Comparison of ENCODE assay signal across 22 cellular contexts in the genomic region with DNA sequence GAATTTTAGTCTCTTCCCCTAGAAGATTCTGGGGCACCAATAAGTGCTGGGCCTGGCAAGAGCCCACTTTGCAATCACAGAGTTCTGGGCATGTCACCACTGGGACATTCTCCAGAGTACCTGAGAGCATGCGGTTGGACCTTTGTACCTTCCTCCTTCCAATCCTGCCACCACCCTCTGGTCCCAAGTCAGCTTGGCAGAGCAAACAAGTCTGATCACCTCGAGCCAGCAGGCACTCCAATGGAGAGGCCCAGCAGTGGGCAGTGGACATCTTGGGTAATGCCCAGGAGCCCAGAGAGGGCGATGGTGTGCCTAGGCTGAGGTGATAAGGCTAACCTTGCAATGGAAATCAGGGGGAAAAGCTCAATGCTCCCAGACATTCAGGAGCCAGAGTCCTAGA. TPM values are rescaled to one million over a fixed set of nuclear protein-coding genes. Genes with fewer than 3 reads are reported as not detected.
DNase-seq lines count a peak whose midpoint lies in the region; ATAC-seq, FAIRE-seq and TF ChIP-seq lines count a peak whose summit lies in the region.
"Had no signal": no experiment of that assay in that cellular context is flagged by ENCODE, and none has a peak within 500 bp of the region (broad histone marks: within the 10 kb centered on the region; RNA-seq: fewer than 3 reads in every experiment).

No MANE protein-coding gene starts in this region.

- ATAC-seq in HepG2 (peak; percentile 61), GM21526 (IDR thresholded peaks at IDR 0.05; ENCODE audit: low FRiP score, unreplicated experiment) (no peak)
- ATAC-seq: activated CD8-positive, alpha-beta memory T cell treated with anti-CD3 and anti-CD28 coated beads, Interleukin-2, amount 10 ng/mL, durations not matched to agents 7 days and 5 days; effector memory CD8-positive, alpha-beta T cell had no signal

- TF ChIP-seq CTCF in RWPE1 (conservative IDR thresholded peaks at IDR 0.05; ENCODE audit: low read depth) (no peak), HepG2 (CRISPR knock-in tag; IDR thresholded peaks at IDR 0.05) (no peak)

- TF ChIP-seq POLR2A in HepG2 (IDR thresholded peaks at IDR 0.05; ENCODE audit: insufficient read depth in 1 of 2, low read depth in 2 of 2, low read length in 2 of 2) = no peak

- no peak overlapping the region for H3K4me3 ChIP-seq in BLaER1 treated with 17β-estradiol and CSF1 and Interleukin-3, amounts not matched to agents 10 nM and 100 nM
- no peak overlapping the region for H3K4me3 ChIP-seq in HepG2 (replicated peaks in 1 of 3; ENCODE audit: insufficient read depth in 1 of 3, low read depth in 2 of 3, low read length in 3 of 3)
- H3K4me3 ChIP-seq: esophagus squamous epithelium had no signal

- intact Hi-C loops in HepG2 (cut with micrococcal nuclease; ENCODE audit: unreplicated experiment) (no loop called here), posterior vena cava (cut with DNase I) (no loop called here)

- 34% methylated on average over 3 of the region's 3 CpGs for WGBS in HepG2 (ENCODE audit: low lambda C conversion rate)

- DNase-seq in RWPE1 (ENCODE audit: low spot score) = no peak
- DNase-seq in HepG2 (ENCODE audit: low spot score) = no peak
- DNase-seq in posterior vena cava (ENCODE audit: low spot score) = peak; percentile 50
- no peak for DNase-seq in pons (ENCODE audit: low spot score)
- DNase-seq in stimulated activated CD4-positive, alpha-beta T cell treated with anti-CD3 and anti-CD28 coated beads, Interleukin-4, amount 100 ng/mL, for 1 hour = no peak
- DNase-seq in KG1 (lab: John Stamatoyannopoulos, UW) = no peak
- DNase-seq: activated CD4-positive, alpha-beta T cell treated with anti-CD3 and anti-CD28 coated beads for 48 hours; activated CD8-positive, alpha-beta memory T cell treated with anti-CD3 and anti-CD28 coated beads, Interleukin-2, amount 10 ng/mL, durations not matched to agents 7 days and 5 days; effector memory CD8-positive, alpha-beta T cell; esophagus squamous epithelium; GOT3; kidney glomerular epithelial cell; NCI-H1105; NCI-H510A treated with DMSO at 0.1 percent for 48 hours; SK-N-SH; stimulated activated CD4-positive, alpha-beta T cell treated with anti-CD3 and anti-CD28 coated beads, Interleukin-12 subunit alpha, Interleukin-12 subunit beta, amount 100 ng/mL, for 4 hours; T-helper 2 cell had no signal

- no peak overlapping the region for H2AFZ ChIP-seq in HepG2 (ENCODE audit: low read length)

- peaks cover 50 to 79% (median 61%) of the 10 kb centered on the region in 10 experiments for H3K4me1 ChIP-seq in BLaER1 treated with 17β-estradiol and CSF1 and Interleukin-3, amounts not matched to agents 10 nM and 100 nM
- peaks cover 69% of the 10 kb centered on the region for H3K4me1 ChIP-seq in HepG2 (ENCODE audit: insufficient read depth, low read length)

- no peaks in the 10 kb centered on the region for H3K27me3 ChIP-seq in BLaER1 treated with 17β-estradiol and CSF1 and Interleukin-3, amounts not matched to agents 10 nM and 100 nM
- H3K27me3 ChIP-seq in HepG2 (ENCODE audit: control insufficient read depth in 1 of 2, insufficient read depth in 2 of 2, low read length in 2 of 2) = no peaks in the 10 kb centered on the region; a peak in 1 of 5 replicates
- H3K27me3 ChIP-seq: esophagus squamous epithelium, neutrophil had no signal

- TF ChIP-seq RAD21 in HepG2 (CRISPR knock-in tag; IDR thresholded peaks at IDR 0.05) = no peak

- no peak for FAIRE-seq in HepG2 (lab: Jason Lieb, UNC)
- FAIRE-seq: colon, D721Med had no signal

- no peaks in the 10 kb centered on the region for H3K9me3 ChIP-seq in BLaER1 treated with 17β-estradiol and CSF1 and Interleukin-3, amounts not matched to agents 10 nM and 100 nM (replicated peaks in 1 of 11)
- no peaks in the 10 kb centered on the region for H3K9me3 ChIP-seq in HepG2 (ENCODE audit: low read length)
- H3K9me3 ChIP-seq: esophagus squamous epithelium, neutrophil, SK-N-SH had no signal

- H3K27ac ChIP-seq in BLaER1 treated with 17β-estradiol and CSF1 and Interleukin-3, amounts not matched to agents 10 nM and 100 nM = peak overlapping the region in 7 of 11 experiments; percentile 5 to 30 (median 16); a peak in 8 of 22 replicates
- H3K27ac ChIP-seq in RWPE1 (peak overlapping the region; percentile 28), HepG2 (ENCODE audit: extremely low read length, insufficient read depth, low read length) (peak overlapping the region; percentile 14)
- H3K27ac ChIP-seq: neutrophil had no signal

- POLR2A ChIA-PET in RWPE1 (lab: Yijun Ruan, JAX; ENCODE audit: low non-redundant PET) (no interaction called here), HepG2 (lab: Yijun Ruan, JAX) (interaction anchor here (2.2 kb wide), 1 partner anchor 18 kb away, joined by 9 read pairs; no protein-coding TSS in a partner anchor)

- TF ChIP-seq EP300 in HepG2 (IDR thresholded peaks at IDR 0.05; ENCODE audit: low read depth in 2 of 2, low read length in 2 of 2) = no peak
- TF ChIP-seq EP300 in HepG2 (CRISPR knock-in tag; IDR thresholded peaks at IDR 0.05; ENCODE audit: borderline replicate concordance) = no peak

- H3K9ac ChIP-seq in BLaER1 treated with 17β-estradiol and CSF1 and Interleukin-3, amounts not matched to agents 10 nM and 100 nM = no peak overlapping the region
- H3K9ac ChIP-seq in HepG2 (ENCODE audit: insufficient read depth, low read depth, low read length) = no peak overlapping the region
- H3K9ac ChIP-seq: SK-N-SH had no signal

- in situ Hi-C loops in HepG2 (cut with HindIII; ENCODE audit: extremely low pct_ligation_motif_present, low pct_unique_long_range_greater_than_20kb) = no loop called here

- H4K20me1 ChIP-seq in BLaER1 treated with 17β-estradiol and CSF1 and Interleukin-3, amounts not matched to agents 10 nM and 100 nM = peaks cover 0 to 58% (median 19%) of the 10 kb centered on the region in 11 experiments; a peak in 14 of 22 replicates
- peaks cover 12% of the 10 kb centered on the region for H4K20me1 ChIP-seq in HepG2 (ENCODE audit: insufficient read depth, low read length)

- H3K79me2 ChIP-seq in HepG2 (ENCODE audit: insufficient read depth, low read length) = peaks cover 78% of the 10 kb centered on the region

- H3K4me2 ChIP-seq in BLaER1 treated with 17β-estradiol and CSF1 and Interleukin-3, amounts not matched to agents 10 nM and 100 nM = peak overlapping the region; percentile 20 to 80 (median 48); a peak in 19 of 22 replicates
- H3K4me2 ChIP-seq in HepG2 (ENCODE audit: low read depth, low read length) = 0 out of 2 replicates have a peak overlapping the region, but pooled peaks have one; percentile 41
- H3K4me2 ChIP-seq: SK-N-SH had no signal

- H3K36me3 ChIP-seq in BLaER1 treated with 17β-estradiol and CSF1 and Interleukin-3, amounts not matched to agents 10 nM and 100 nM = peaks cover 0 to 45% (median 18%) of the 10 kb centered on the region in 11 experiments; a peak in 12 of 22 replicates
- peaks cover 12 to 31% of the 10 kb centered on the region in 2 experiments for H3K36me3 ChIP-seq in HepG2 (replicated peaks in 1 of 2; ENCODE audit: control insufficient read depth in 1 of 2, insufficient read depth in 2 of 2, low read length in 2 of 2)
- H3K36me3 ChIP-seq: esophagus squamous epithelium, neutrophil had no signal

- CTCF ChIA-PET in RWPE1 (lab: Yijun Ruan, JAX) (no interaction called here), HepG2 (lab: Yijun Ruan, JAX; ENCODE audit: low intra/inter-chr PET ratio, low total read pairs) (interaction anchor here (1.5 kb wide), 1 partner anchor 31 kb away, joined by 3 read pairs; no protein-coding TSS in a partner anchor)

- no TSS peak for BruUV-seq in HepG2 (replicated peaks; lab: Mats Ljungman, UMichigan)

TF ChIP-seq in HepG2, 621 proteins besides CTCF, POLR2A, EP300 and RAD21 (continues in another document):
- TF ChIP-seq ZNF768 (CRISPR knock-in tag; IDR thresholded peaks at IDR 0.05) = peak; percentile 34; the same call in 1 of the 2 replicates
- TF ChIP-seq, protein P1, sequence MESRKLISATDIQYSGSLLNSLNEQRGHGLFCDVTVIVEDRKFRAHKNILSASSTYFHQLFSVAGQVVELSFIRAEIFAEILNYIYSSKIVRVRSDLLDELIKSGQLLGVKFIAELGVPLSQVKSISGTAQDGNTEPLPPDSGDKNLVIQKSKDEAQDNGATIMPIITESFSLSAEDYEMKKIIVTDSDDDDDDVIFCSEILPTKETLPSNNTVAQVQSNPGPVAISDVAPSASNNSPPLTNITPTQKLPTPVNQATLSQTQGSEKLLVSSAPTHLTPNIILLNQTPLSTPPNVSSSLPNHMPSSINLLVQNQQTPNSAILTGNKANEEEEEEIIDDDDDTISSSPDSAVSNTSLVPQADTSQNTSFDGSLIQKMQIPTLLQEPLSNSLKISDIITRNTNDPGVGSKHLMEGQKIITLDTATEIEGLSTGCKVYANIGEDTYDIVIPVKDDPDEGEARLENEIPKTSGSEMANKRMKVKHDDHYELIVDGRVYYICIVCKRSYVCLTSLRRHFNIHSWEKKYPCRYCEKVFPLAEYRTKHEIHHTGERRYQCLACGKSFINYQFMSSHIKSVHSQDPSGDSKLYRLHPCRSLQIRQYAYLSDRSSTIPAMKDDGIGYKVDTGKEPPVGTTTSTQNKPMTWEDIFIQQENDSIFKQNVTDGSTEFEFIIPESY (CRISPR knock-in tag; IDR thresholded peaks at IDR 0.05) = peak; percentile 90; the same call in 1 of the 2 replicates

RNA-seq across cellular contexts. Expression of a gene that starts 43.4 kb away (rescaled TPM):
- total RNA-seq in HepG2 (2016; rRNA removed; fragmentation: Illumina TruSeq; extraction: Trizol) = 11.3 and 11.9 TPM in 2 replicates
- total RNA-seq in HepG2 (2016; cell fraction: cytosol; rRNA removed; fragmentation: Illumina TruSeq; extraction: Trizol; ENCODE audit: low read depth) = 4.0 and 4.5 TPM in 2 replicates
- total RNA-seq in HepG2 (2016; cell fraction: insoluble cytoplasmic fraction; rRNA removed; fragmentation: Illumina TruSeq; extraction: Trizol) = 9.8 and 11.8 TPM in 2 replicates
- total RNA-seq in HepG2 (2016; cell fraction: membrane; rRNA removed; fragmentation: Illumina TruSeq; extraction: Trizol) = 5.9 and 6.1 TPM in 2 replicates
- 16.3 and 19.2 TPM in 2 replicates for total RNA-seq in HepG2 (2016; cell fraction: nucleus; rRNA removed; fragmentation: Illumina TruSeq; extraction: Trizol)
- polyA plus RNA-seq in HepG2 (2011; rRNA removed) = 11.1 and 12.3 TPM in 2 replicates
- polyA plus RNA-seq in HepG2 (2011; cell fraction: cytosol; rRNA removed) = 6.6 and 7.4 TPM in 2 replicates
- polyA plus RNA-seq in HepG2 (2011; cell fraction: nucleus; rRNA removed) = 57.1 and 64.0 TPM in 2 replicates
- 17.1 and 19.3 TPM in 2 replicates for polyA plus RNA-seq in HepG2 (2012)
- polyA plus RNA-seq in HepG2 (2016; cell fraction: cytosol; fragmentation: Illumina TruSeq; extraction: Trizol; ENCODE audit: low read depth) = 0.71 and 0.86 TPM in 2 replicates
- polyA plus RNA-seq in HepG2 (2016; cell fraction: insoluble cytoplasmic fraction; fragmentation: Illumina TruSeq; extraction: Trizol; ENCODE audit: low read depth) = 12.9 and 16.7 TPM in 2 replicates
- 3.4 and 3.5 TPM in 2 replicates for polyA plus RNA-seq in HepG2 (2016; cell fraction: membrane; fragmentation: Illumina TruSeq; extraction: Trizol; ENCODE audit: low read depth)
- polyA plus RNA-seq in HepG2 (2016; cell fraction: nucleus; fragmentation: Illumina TruSeq; extraction: Trizol; ENCODE audit: insufficient read depth, low read depth) = 64.6 and 72.1 TPM in 2 replicates
- polyA minus RNA-seq in HepG2 (2011; rRNA and poly(A)+ RNA removed; ENCODE audit: low replicate concordance) = 15.4 and 19.2 TPM in 2 replicates
- polyA minus RNA-seq in HepG2 (2011; cell fraction: cytosol; rRNA and poly(A)+ RNA removed) = 13.5 and 14.3 TPM in 2 replicates
- 19.7 and 22.9 TPM in 2 replicates for polyA minus RNA-seq in HepG2 (2011; cell fraction: nucleus; rRNA and poly(A)+ RNA removed)
- 10 to 100 TPM; 62.6 to 93.6 TPM for total RNA-seq in posterior vena cava
